1 cellular context compared by ENCODE assay signal in genomic region chr3:184314700-184315505, GRCh38.
TF ChIP-seq lines count a peak whose summit lies in the region.

No MANE protein-coding gene starts in this region.

TF ChIP-seq in K562, 482 proteins besides CTCF, POLR2A, EP300 and RAD21 (continued from another document and continues in another):
- no peak for TF ChIP-seq E2F5 (CRISPR knock-in tag; IDR thresholded peaks at IDR 0.05)
- no peak for TF ChIP-seq SLC30A9 (CRISPR knock-in tag; IDR thresholded peaks at IDR 0.05)
- no peak for TF ChIP-seq ARID3B (CRISPR knock-in tag; IDR thresholded peaks at IDR 0.05; ENCODE audit: borderline replicate concordance)
- no peak for TF ChIP-seq NCOA1 (IDR thresholded peaks at IDR 0.05; ENCODE audit: low read depth)
- no peak for TF ChIP-seq ZNF24 (IDR thresholded peaks at IDR 0.05)
- TF ChIP-seq ZFPM2 (CRISPR knock-in tag; IDR thresholded peaks at IDR 0.05) = no peak
- TF ChIP-seq SMARCA4 (IDR thresholded peaks at IDR 0.05) = no peak
- TF ChIP-seq PHB2 (IDR thresholded peaks at IDR 0.05; ENCODE audit: low read depth) = no peak
- no peak for TF ChIP-seq TSC22D4 (tag; IDR thresholded peaks at IDR 0.05)
- no peak for TF ChIP-seq U2AF2 (optimal IDR thresholded peaks at IDR 0.05; ENCODE audit: low read depth, low read length)
- TF ChIP-seq CREB3 (tag; conservative IDR thresholded peaks at IDR 0.05; ENCODE audit: low read depth) = no peak
- TF ChIP-seq USF1 (CRISPR knock-in tag; IDR thresholded peaks at IDR 0.05) = peak; percentile 20; the same call in 1 of the 2 replicates
- TF ChIP-seq MAFK (IDR thresholded peaks at IDR 0.05; ENCODE audit: low read length) = no peak
- TF ChIP-seq HIVEP1 (CRISPR knock-in tag; IDR thresholded peaks at IDR 0.05) = no peak
- TF ChIP-seq MCM3 (IDR thresholded peaks at IDR 0.05) = no peak
- TF ChIP-seq SNAPC5 (CRISPR knock-in tag; IDR thresholded peaks at IDR 0.05) = no peak
- peak; percentile 31 for TF ChIP-seq RBM25 (IDR thresholded peaks at IDR 0.05; ENCODE audit: low read depth, low read length, severe bottlenecking)
- TF ChIP-seq DIDO1 (tag; IDR thresholded peaks at IDR 0.05; ENCODE audit: low read depth) = no peak
- no peak for TF ChIP-seq TOE1 (IDR thresholded peaks at IDR 0.05; ENCODE audit: borderline replicate concordance)
- TF ChIP-seq TOE1 (CRISPR knock-in tag; IDR thresholded peaks at IDR 0.05; ENCODE audit: borderline replicate concordance, low read depth) = no peak
- no peak for TF ChIP-seq THAP7 (CRISPR knock-in tag; IDR thresholded peaks at IDR 0.05)
- TF ChIP-seq NFE2L1 (tag; IDR thresholded peaks at IDR 0.05; ENCODE audit: borderline replicate concordance, low read depth) = no peak
- no peak for TF ChIP-seq GATA2 (CRISPR knock-in tag; IDR thresholded peaks at IDR 0.05)
- TF ChIP-seq CHCHD3 (CRISPR knock-in tag; IDR thresholded peaks at IDR 0.05) = no peak
- TF ChIP-seq ZNF740 (CRISPR knock-in tag; IDR thresholded peaks at IDR 0.05) = no peak; the same call in 1 of the 2 replicates
- peak in 1 of 2 experiments; percentile 86; a peak in 2 of 4 replicates for TF ChIP-seq ZNF740 (tag; IDR thresholded peaks at IDR 0.05)
- peak; percentile 69 for TF ChIP-seq CHD1 (IDR thresholded peaks at IDR 0.05; ENCODE audit: low read length)
- TF ChIP-seq SIN3B (IDR thresholded peaks at IDR 0.05; ENCODE audit: low read depth) = no peak
- no peak for TF ChIP-seq ARHGAP35 (IDR thresholded peaks at IDR 0.05; ENCODE audit: partially characterized antibody)
- no peak for TF ChIP-seq ZNF282 (CRISPR knock-in tag; IDR thresholded peaks at IDR 0.05)
- TF ChIP-seq RB1 (IDR thresholded peaks at IDR 0.05; ENCODE audit: low read depth) = no peak
- TF ChIP-seq TEAD2 (tag; IDR thresholded peaks at IDR 0.05) = no peak
- no peak for TF ChIP-seq ARNT (IDR thresholded peaks at IDR 0.05)
- TF ChIP-seq DLX4 (CRISPR knock-in tag; IDR thresholded peaks at IDR 0.05) = no peak
- TF ChIP-seq E2F6 (IDR thresholded peaks at IDR 0.05; ENCODE audit: borderline replicate concordance in 1 of 2, extremely low read depth in 1 of 2, insufficient read depth in 1 of 2, insufficient read length in 1 of 2, low read depth in 1 of 2, low read length in 1 of 2, poor library complexity in 1 of 2, severe bottlenecking in 1 of 2) = peak in 1 of 2 experiments; percentile 44
- no peak for TF ChIP-seq CHD2 (IDR thresholded peaks at IDR 0.05; ENCODE audit: low read depth, low read length)
- TF ChIP-seq ZNF77 (CRISPR knock-in tag; IDR thresholded peaks at IDR 0.05) = no peak
- TF ChIP-seq POLR3A (IDR thresholded peaks at IDR 0.05; ENCODE audit: borderline replicate concordance, extremely low read depth, insufficient read depth, insufficient read length) = no peak
- no peak for TF ChIP-seq TCF7 (IDR thresholded peaks at IDR 0.05; ENCODE audit: borderline replicate concordance)
- TF ChIP-seq CREB3L1 (IDR thresholded peaks at IDR 0.05; ENCODE audit: borderline replicate concordance, low read depth) = peak; percentile 33; the same call in 1 of the 2 replicates
- no peak for TF ChIP-seq HINFP (tag; conservative IDR thresholded peaks at IDR 0.05; ENCODE audit: low read depth)
- TF ChIP-seq XRCC5 (IDR thresholded peaks at IDR 0.05; ENCODE audit: low read depth, low read length) = no peak
- no peak for TF ChIP-seq ETV1 (tag; conservative IDR thresholded peaks at IDR 0.05; ENCODE audit: low read depth)
- no peak for TF ChIP-seq DEAF1 (CRISPR knock-in tag; IDR thresholded peaks at IDR 0.05)
- TF ChIP-seq FOXA3 (CRISPR knock-in tag; conservative IDR thresholded peaks at IDR 0.05 in 1 of 2, IDR thresholded peaks at IDR 0.05 in 1 of 2) = no peak
- no peak for TF ChIP-seq HSF4 (CRISPR knock-in tag; IDR thresholded peaks at IDR 0.05; ENCODE audit: borderline replicate concordance)
- peak; percentile 81 for TF ChIP-seq ZFX (CRISPR knock-in tag; IDR thresholded peaks at IDR 0.05)
- no peak for TF ChIP-seq STAT6 (CRISPR knock-in tag; IDR thresholded peaks at IDR 0.05)
- no peak for TF ChIP-seq FOS (IDR thresholded peaks at IDR 0.05; ENCODE audit: extremely low read depth, insufficient read length)
- TF ChIP-seq CBX3 (IDR thresholded peaks at IDR 0.05; ENCODE audit: borderline replicate concordance in 1 of 2, low read length in 2 of 2) = no peak
- no peak for TF ChIP-seq ZNF274 (IDR thresholded peaks at IDR 0.05; ENCODE audit: borderline replicate concordance, low read depth, low read length)
